9 cellular contexts compared by ENCODE assay signal in genomic region chr22:38298312-38299000, GRCh38. TPM values are rescaled to one million over a fixed set of nuclear protein-coding genes. Genes with fewer than 3 reads are reported as not detected.
DNase-seq lines count a peak whose midpoint lies in the region; ATAC-seq and TF ChIP-seq lines count a peak whose summit lies in the region.
"Had no signal": no experiment of that assay in that cellular context is flagged by ENCODE, and none has a peak within 500 bp of the region (broad histone marks: within the 10 kb centered on the region; RNA-seq: fewer than 3 reads in every experiment).

No MANE protein-coding gene starts in this region.

- H2BK120ac ChIP-seq in trophoblast cell (ENCODE audit: insufficient read depth, low read length, poor library complexity): peak overlapping the region; percentile 0

- no peak overlapping the region for H3K4me3 ChIP-seq in GM23248
- H3K4me3 ChIP-seq in trophoblast cell (ENCODE audit: low read depth, low read length): peak overlapping the region; percentile 27
- H3K4me3 ChIP-seq in tibial nerve: no peak overlapping the region

- in situ Hi-C loops in GM23248 (cut with MboI): no loop called here

- no peak overlapping the region for H3K23ac ChIP-seq in trophoblast cell (ENCODE audit: low read length)

- peak overlapping the region; percentile 5 for H3K14ac ChIP-seq in trophoblast cell (ENCODE audit: low read length)

- H2BK5ac ChIP-seq in trophoblast cell (ENCODE audit: low read depth, low read length, poor library complexity): peak overlapping the region; percentile 37

- H3K9ac ChIP-seq in GM23248: 0 out of 2 replicates have a peak overlapping the region, but pooled peaks have one; percentile 35
- H3K9ac ChIP-seq in trophoblast cell (ENCODE audit: low read length): no peak overlapping the region

- peaks cover 61% of the 10 kb centered on the region; the same call in 1 of the 2 replicates for H3K36me3 ChIP-seq in GM23248 (ENCODE audit: low read depth)
- H3K36me3 ChIP-seq in trophoblast cell (ENCODE audit: control insufficient read depth in 1 of 2, insufficient read depth in 2 of 2, low read length in 2 of 2): peaks cover 97% of the 10 kb centered on the region in 2 experiments
- H3K36me3 ChIP-seq in tibial nerve: peaks cover 26 to 100% (median 71%) of the 10 kb centered on the region in 3 donors

- no peak for TF ChIP-seq POLR2A in tibial nerve (IDR thresholded peaks at IDR 0.05)

- H3K27ac ChIP-seq in GM23248: peak overlapping the region; percentile 55
- H3K27ac ChIP-seq in trophoblast cell (ENCODE audit: low read depth, low read length): peak overlapping the region; percentile 82
- peak overlapping the region in 1 of 4 donors; percentile 36 for H3K27ac ChIP-seq in tibial nerve

- no peak overlapping the region for H3K4me3 Mint-ChIP-seq in chondrocyte (ENCODE audit: unreplicated experiment)

- no peak overlapping the region for H3K4me2 ChIP-seq in GM23248 (ENCODE audit: unreplicated experiment)
- no peak overlapping the region for H3K4me2 ChIP-seq in trophoblast cell (ENCODE audit: low read length)

- H3K18ac ChIP-seq in trophoblast cell (ENCODE audit: low read length): peak overlapping the region; percentile 4

- H2AFZ ChIP-seq in GM23248 (no peak overlapping the region), trophoblast cell (ENCODE audit: insufficient read depth, low read length, poor library complexity) (no peak overlapping the region)

- H3K4me1 Mint-ChIP-seq in chondrocyte (ENCODE audit: low read depth): no peaks in the 10 kb centered on the region

- peak; percentile 60 for ATAC-seq in SK-N-SH treated with all-trans-retinoic acid at 6 μM for 48 hours
- ATAC-seq in HG02571 (IDR thresholded peaks at IDR 0.05; ENCODE audit: unreplicated experiment): no peak
- ATAC-seq: right cardiac atrium had no signal

- H3K27ac Mint-ChIP-seq in chondrocyte (ENCODE audit: unreplicated experiment): no peak overlapping the region

- no peaks in the 10 kb centered on the region for H3K27me3 Mint-ChIP-seq in chondrocyte (ENCODE audit: low read depth)

- H3K4ac ChIP-seq in trophoblast cell (ENCODE audit: low read depth, low read length): peak overlapping the region; percentile 0

- no peaks in the 10 kb centered on the region for H3K9me3 Mint-ChIP-seq in chondrocyte (ENCODE audit: low read depth)

- H3K27me3 ChIP-seq in GM23248 (replicated peaks; ENCODE audit: insufficient read depth) (no peaks in the 10 kb centered on the region), trophoblast cell (ENCODE audit: insufficient read depth, low read length) (no peaks in the 10 kb centered on the region), tibial nerve (no peaks in the 10 kb centered on the region)

- peak overlapping the region; percentile 50 for H4K8ac ChIP-seq in trophoblast cell (ENCODE audit: low read depth, low read length)

- peak overlapping the region; percentile 54 for H4K91ac ChIP-seq in trophoblast cell (ENCODE audit: low read depth, low read length)

- H2BK12ac ChIP-seq in trophoblast cell (ENCODE audit: low read length): peak overlapping the region; percentile 0

- H3K9me3 ChIP-seq in GM23248 (ENCODE audit: low read depth) (no peaks in the 10 kb centered on the region), trophoblast cell (ENCODE audit: insufficient read depth, low read depth, low read length) (no peaks in the 10 kb centered on the region), tibial nerve (no peaks in the 10 kb centered on the region)

- peak; percentile 91 for DNase-seq in GM23248
- DNase-seq in chondrocyte (ENCODE audit: low spot score): no peak
- peak; percentile 99 for DNase-seq in trophoblast cell
- DNase-seq in NCI-H1417 (lab: John Stamatoyannopoulos, UW): no peak
- DNase-seq in tibial nerve (ENCODE audit: low spot score in 2 of 2): no peak
- DNase-seq in effector CD8-positive, alpha-beta T cell (lab: John Stamatoyannopoulos, UW): no peak

- peaks cover 99% of the 10 kb centered on the region for H3K79me2 ChIP-seq in GM23248 (ENCODE audit: insufficient read depth)
- H3K79me2 ChIP-seq in trophoblast cell (ENCODE audit: control insufficient read depth, insufficient read depth, low read length, poor library complexity): peaks cover 2% of the 10 kb centered on the region

- H3F3A ChIP-seq in GM23248 (ENCODE audit: insufficient read depth): no peaks in the 10 kb centered on the region

- H4K20me1 ChIP-seq in GM23248 (ENCODE audit: insufficient read depth): no peaks in the 10 kb centered on the region

- TF ChIP-seq CTCF in chondrocyte (IDR thresholded peaks at IDR 0.05) (peak; percentile 72), tibial nerve (IDR thresholded peaks at IDR 0.05) (peak in 2 of 5 experiments; percentile 20 to 28)

- no peak overlapping the region for H4K12ac ChIP-seq in trophoblast cell (ENCODE audit: low read depth, low read length)

- H3K79me1 ChIP-seq in trophoblast cell (ENCODE audit: low read length): peaks cover 19% of the 10 kb centered on the region

- TF ChIP-seq EP300 in tibial nerve (IDR thresholded peaks at IDR 0.05): no peak

- no peaks in the 10 kb centered on the region for H3K9me2 ChIP-seq in GM23248 (ENCODE audit: insufficient read depth)

- H2AK5ac ChIP-seq in trophoblast cell (ENCODE audit: low read length): no peak overlapping the region

- H3K4me1 ChIP-seq in GM23248 (ENCODE audit: insufficient read depth) (peaks cover under 1% of the 10 kb centered on the region; the same call in 1 of the 2 replicates), trophoblast cell (ENCODE audit: control insufficient read depth in 1 of 2, insufficient read depth in 2 of 2, low read length in 2 of 2) (peaks cover 30 to 31% of the 10 kb centered on the region in 2 experiments), tibial nerve (peaks cover 0 to 37% (median 0%) of the 10 kb centered on the region in 4 donors)

- peaks cover 34% of the 10 kb centered on the region for H3K36me3 Mint-ChIP-seq in chondrocyte (ENCODE audit: low read depth)

- WGBS in GM23248 (ENCODE audit: low coverage in 1 of 2, low lambda C conversion rate in 2 of 2, missing lambda C conversion rate in 2 of 2), 2 experiments: 69 to 74% methylated on average over 21 to 22 of the region's 25 CpGs
- no CpG with 5 or more reads among the region's 25 CpGs for WGBS in trophoblast cell (ENCODE audit: extremely low coverage, insufficient coverage, insufficient read length)
- WGBS in tibial nerve, 2 donors: 82 to 91% methylated on average over 17 to 24 of the region's 25 CpGs

TF ChIP-seq in SK-N-SH treated with all-trans-retinoic acid at 6 μM for 48 hours, 23 proteins besides CTCF, POLR2A, EP300 and RAD21 (continues in another document):
- TF ChIP-seq RARB (CRISPR knock-in tag; IDR thresholded peaks at IDR 0.05) (no peak), CSDC2 (CRISPR knock-in tag; IDR thresholded peaks at IDR 0.05) (no peak), ZNF70 (CRISPR knock-in tag; IDR thresholded peaks at IDR 0.05) (no peak), POU6F1 (CRISPR knock-in tag; IDR thresholded peaks at IDR 0.05; ENCODE audit: borderline replicate concordance, low read depth) (no peak), ARNTL (CRISPR knock-in tag; IDR thresholded peaks at IDR 0.05; ENCODE audit: borderline replicate concordance, low read depth) (no peak), TCF4 (CRISPR knock-in tag; IDR thresholded peaks at IDR 0.05; ENCODE audit: borderline replicate concordance) (no peak), GLIS3 (CRISPR knock-in tag; IDR thresholded peaks at IDR 0.05) (no peak), ESRRG (CRISPR knock-in tag; IDR thresholded peaks at IDR 0.05) (no peak), PATZ1 (CRISPR knock-in tag; IDR thresholded peaks at IDR 0.05; ENCODE audit: borderline replicate concordance) (no peak)

RNA-seq across cellular contexts. Expression of gene CSNK1E, which starts 18.8 kb away (rescaled TPM):
- total RNA-seq in GM23248 (2014; rRNA removed; shearing (Covaris generic)): 117 and 130 TPM in 2 replicates
- polyA plus RNA-seq in GM23248 (2016; fragmentation: Nextera tagmentation; extraction: Ambion mirVana): 46.9 and 48.1 TPM in 2 replicates
- total RNA-seq in chondrocyte: 126 to 132 TPM (median 129 TPM) in 3 replicates
- 172 and 176 TPM in 2 replicates for polyA plus RNA-seq in trophoblast cell (2013)
- total RNA-seq in tibial nerve: 100 to 1,000 TPM; 122 to 235 (median 164) TPM

RNA-seq across cellular contexts. Expression of gene TMEM184B, which starts 25.6 kb away (rescaled TPM):
- total RNA-seq in GM23248 (2014; rRNA removed; shearing (Covaris generic)): 73.2 and 91.0 TPM in 2 replicates
- polyA plus RNA-seq in GM23248 (2016; fragmentation: Nextera tagmentation; extraction: Ambion mirVana): 82.7 and 83.7 TPM in 2 replicates
- total RNA-seq in chondrocyte (117 to 121 TPM (median 121 TPM) in 3 replicates), tibial nerve (100 to 1,000 TPM in 1 of 4 donors, 10 to 100 TPM in 3; 61.1 to 138 (median 72.0) TPM)
- polyA plus RNA-seq in trophoblast cell (2013): 88.3 and 94.8 TPM in 2 replicates

Comparison
In these comparisons a context has a peak if more than half of its experiments do, and no peak if none do; other contexts are left out.
1. DNase-seq: peak in GM23248 (single experiment) and trophoblast cell (2 of 2); none in chondrocyte (single experiment), NCI-H1417 (0 of 3), tibial nerve (0 of 2) and effector CD8-positive, alpha-beta T cell (single experiment).